Comparison of ENCODE assay signal across 22 cellular contexts in genomic region chr2:19219060-19219459, GRCh38.
"Had no signal": no experiment of that assay in that cellular context is flagged by ENCODE, and none has a peak within 500 bp of the region (broad histone marks: within the 10 kb centered on the region; RNA-seq: fewer than 3 reads in every experiment).

No MANE protein-coding gene starts in this region.

- H3K4me1 ChIP-seq: breast epithelium, left ventricle myocardium inferior, thyroid gland had no signal

- H3K27ac ChIP-seq: breast epithelium, heart left ventricle, left ventricle myocardium inferior, thyroid gland, upper lobe of right lung had no signal

- H3K9me3 ChIP-seq: breast epithelium, heart left ventricle, left ventricle myocardium inferior, mucosa of descending colon, thyroid gland, upper lobe of right lung had no signal

- H3K4me3 Mint-ChIP-seq: activated CD4-positive, alpha-beta T cell treated with anti-CD3 and anti-CD28 coated beads for 36 hours; activated naive CD4-positive, alpha-beta T cell treated with anti-CD3 and anti-CD28 coated beads, Interleukin-2, amount 10 ng/mL, durations not matched to agents 7 days and 5 days; activated naive CD8-positive, alpha-beta T cell treated with anti-CD3 and anti-CD28 coated beads, Interleukin-2, amount 10 ng/mL, durations not matched to agents 7 days and 5 days; activated T-helper 1 cell treated with anti-CD3 and anti-CD28 coated beads, Interleukin-12 subunit alpha, Interleukin-12 subunit beta, Interleukin-2, Interleukin-4 antibody, amounts not matched to agents 30 ng/mL and 10 ng/mL and 1 ng/mL, durations not matched to agents 14 hours and 24 hours and 36 hours; natural killer cell treated with Interleukin-12 subunit alpha and Interleukin-12 subunit beta and Interleukin-15 and Interleukin-18, amount 100 ng/mL, for 72 hours; stimulated activated naive CD8-positive, alpha-beta T cell treated with anti-CD3 and anti-CD28 coated beads, Interleukin-15, Interleukin-2, amounts not matched to agents 100 ng/mL and 50 ng/mL, for 24 hours had no signal

- H3K36me3 Mint-ChIP-seq: activated naive CD4-positive, alpha-beta T cell treated with anti-CD3 and anti-CD28 coated beads, Interleukin-2, amount 10 ng/mL, durations not matched to agents 7 days and 5 days; activated naive CD8-positive, alpha-beta T cell treated with anti-CD3 and anti-CD28 coated beads, Interleukin-2, amount 10 ng/mL, durations not matched to agents 7 days and 5 days; natural killer cell treated with Interleukin-12 subunit alpha and Interleukin-12 subunit beta and Interleukin-15 and Interleukin-18, amount 100 ng/mL, for 72 hours had no signal

- H3K4me1 Mint-ChIP-seq: activated naive CD4-positive, alpha-beta T cell treated with anti-CD3 and anti-CD28 coated beads, Interleukin-2, amount 10 ng/mL, durations not matched to agents 7 days and 5 days; activated naive CD8-positive, alpha-beta T cell treated with anti-CD3 and anti-CD28 coated beads, Interleukin-2, amount 10 ng/mL, durations not matched to agents 7 days and 5 days had no signal

- H3K27me3 ChIP-seq: breast epithelium, heart left ventricle, thyroid gland, upper lobe of right lung had no signal

- H3K9me3 Mint-ChIP-seq: activated naive CD4-positive, alpha-beta T cell treated with anti-CD3 and anti-CD28 coated beads, Interleukin-2, amount 10 ng/mL, durations not matched to agents 7 days and 5 days; activated naive CD8-positive, alpha-beta T cell treated with anti-CD3 and anti-CD28 coated beads, Interleukin-2, amount 10 ng/mL, durations not matched to agents 7 days and 5 days; activated T-helper 1 cell treated with anti-CD3 and anti-CD28 coated beads, Interleukin-12 subunit alpha, Interleukin-12 subunit beta, Interleukin-2, Interleukin-4 antibody, amounts not matched to agents 30 ng/mL and 10 ng/mL and 1 ng/mL, durations not matched to agents 14 hours and 24 hours and 36 hours; stimulated activated naive CD8-positive, alpha-beta T cell treated with anti-CD3 and anti-CD28 coated beads, Interleukin-15, Interleukin-2, amounts not matched to agents 100 ng/mL and 50 ng/mL, for 24 hours had no signal

- H3K27me3 Mint-ChIP-seq: activated naive CD4-positive, alpha-beta T cell treated with anti-CD3 and anti-CD28 coated beads, Interleukin-2, amount 10 ng/mL, durations not matched to agents 7 days and 5 days; activated naive CD8-positive, alpha-beta T cell treated with anti-CD3 and anti-CD28 coated beads, Interleukin-2, amount 10 ng/mL, durations not matched to agents 7 days and 5 days; natural killer cell treated with Interleukin-12 subunit alpha and Interleukin-12 subunit beta and Interleukin-15 and Interleukin-18, amount 100 ng/mL, for 72 hours; stimulated activated naive CD8-positive, alpha-beta T cell treated with anti-CD3 and anti-CD28 coated beads, Interleukin-15, Interleukin-2, amounts not matched to agents 100 ng/mL and 50 ng/mL, for 24 hours had no signal

- DNase-seq: activated CD4-positive, alpha-beta T cell treated with anti-CD3 and anti-CD28 coated beads for 36 hours; activated CD4-positive, CD25-positive, alpha-beta regulatory T cell; activated effector memory CD4-positive, alpha-beta T cell treated with anti-CD3 and anti-CD28 coated beads, Interleukin-2, amount 50 U/mL, for 16 hours; activated naive CD4-positive, alpha-beta T cell treated with anti-CD3 and anti-CD28 coated beads, Interleukin-2, amount 10 ng/mL, durations not matched to agents 7 days and 5 days; activated naive CD8-positive, alpha-beta T cell treated with anti-CD3 and anti-CD28 coated beads, Interleukin-2, amount 10 ng/mL, durations not matched to agents 7 days and 5 days; activated T-cell treated with anti-CD3 and anti-CD28 coated beads, Interleukin-2, amount 50 U/mL, for 1 hour; central memory CD4-positive, alpha-beta T cell; foreskin fibroblast; heart left ventricle; left ventricle myocardium inferior; mucosa of descending colon; posterior cingulate gyrus; right cardiac atrium; stimulated activated CD4-positive, alpha-beta T cell treated with anti-CD3 and anti-CD28 coated beads, Interleukin-4, amount 100 ng/mL, for 1 hour; substantia nigra; thyroid gland; upper lobe of right lung had no signal

- ATAC-seq: activated CD4-positive, alpha-beta T cell treated with anti-CD3 and anti-CD28 coated beads for 36 hours; heart left ventricle; mucosa of descending colon; natural killer cell treated with Interleukin-12 subunit alpha and Interleukin-12 subunit beta and Interleukin-15 and Interleukin-18, amount 100 ng/mL, for 72 hours; right cardiac atrium; upper lobe of right lung had no signal

- H3K36me3 ChIP-seq: breast epithelium, heart left ventricle, left ventricle myocardium inferior, thyroid gland, upper lobe of right lung had no signal

- H3K4me3 ChIP-seq: breast epithelium, heart left ventricle, left ventricle myocardium inferior, lung, mucosa of descending colon, thyroid gland, upper lobe of right lung had no signal

- H3K27ac Mint-ChIP-seq: activated CD4-positive, alpha-beta T cell treated with anti-CD3 and anti-CD28 coated beads for 36 hours; activated naive CD4-positive, alpha-beta T cell treated with anti-CD3 and anti-CD28 coated beads, Interleukin-2, amount 10 ng/mL, durations not matched to agents 7 days and 5 days; activated naive CD8-positive, alpha-beta T cell treated with anti-CD3 and anti-CD28 coated beads, Interleukin-2, amount 10 ng/mL, durations not matched to agents 7 days and 5 days; activated T-helper 1 cell treated with anti-CD3 and anti-CD28 coated beads, Interleukin-12 subunit alpha, Interleukin-12 subunit beta, Interleukin-2, Interleukin-4 antibody, amounts not matched to agents 30 ng/mL and 10 ng/mL and 1 ng/mL, durations not matched to agents 14 hours and 24 hours and 36 hours; natural killer cell treated with Interleukin-12 subunit alpha and Interleukin-12 subunit beta and Interleukin-15 and Interleukin-18, amount 100 ng/mL, for 72 hours; stimulated activated naive CD8-positive, alpha-beta T cell treated with anti-CD3 and anti-CD28 coated beads, Interleukin-15, Interleukin-2, amounts not matched to agents 100 ng/mL and 50 ng/mL, for 24 hours had no signal
